Comparison of ENCODE assay signal across 13 cellular contexts in genomic region chrX:72273718-72274117, GRCh38. TPM values are rescaled to one million over a fixed set of nuclear protein-coding genes. Genes with fewer than 3 reads are reported as not detected.
DNase-seq lines count a peak whose midpoint lies in the region; ATAC-seq, FAIRE-seq and TF ChIP-seq lines count a peak whose summit lies in the region.
"Had no signal": no experiment of that assay in that cellular context is flagged by ENCODE, and none has a peak within 500 bp of the region (broad histone marks: within the 10 kb centered on the region; RNA-seq: fewer than 3 reads in every experiment).

No MANE protein-coding gene starts in this region.

- H3K4me3 ChIP-seq in OCI-LY7 (ENCODE audit: low read depth, low read length, poor library complexity, severe bottlenecking) (peak overlapping the region; percentile 100), astrocyte of the cerebellum (ENCODE audit: low read depth, low read length) (peak overlapping the region; percentile 61), osteoblast (ENCODE audit: insufficient read depth, low read length) (peak overlapping the region; percentile 93), psoas muscle (no peak overlapping the region)
- H3K4me3 ChIP-seq: left ventricle myocardium inferior, Peyer's patch had no signal

- intact Hi-C loops in activated CD4-positive, alpha-beta T cell treated with anti-CD3 and anti-CD28 coated beads, Interleukin-2, amount 10 ng/mL, durations not matched to agents 24 days and 14 days (cut with micrococcal nuclease), result loop anchor here (10.0 kb wide), 3 partner anchors 89 to 739 kb away; partner anchors contain the start of genes OGT and PIN4
- intact Hi-C loops in OCI-LY7 (cut with micrococcal nuclease; ENCODE audit: unreplicated experiment) (no loop called here), psoas muscle (cut with DNase I) (no loop called here)

- H3K79me2 ChIP-seq in OCI-LY7 (ENCODE audit: insufficient read depth, low read depth, low read length) (peaks cover 34% of the 10 kb centered on the region), osteoblast (ENCODE audit: insufficient read depth, low read length) (peaks cover 34% of the 10 kb centered on the region)

- no peak overlapping the region for H2AFZ ChIP-seq in OCI-LY7 (ENCODE audit: low read length)
- H2AFZ ChIP-seq in osteoblast (ENCODE audit: low read length), result no peak overlapping the region

- BruUV-seq in OCI-LY7 (replicated peaks; lab: Mats Ljungman, UMichigan), result no TSS peak

- TF ChIP-seq CTCF in OCI-LY7 (conservative IDR thresholded peaks at IDR 0.05; ENCODE audit: low read length) (no peak), astrocyte of the cerebellum (IDR thresholded peaks at IDR 0.05; ENCODE audit: low read depth, low read length, missing control alignments) (no peak), osteoblast (IDR thresholded peaks at IDR 0.05; ENCODE audit: extremely low read depth, low read depth, low read length) (no peak), psoas muscle (IDR thresholded peaks at IDR 0.05) (no peak), D721Med (IDR thresholded peaks at IDR 0.05; ENCODE audit: insufficient read depth, missing control alignments) (no peak)

- peak overlapping the region; percentile 85 for H3K4me3 Mint-ChIP-seq in activated CD4-positive, alpha-beta T cell treated with anti-CD3 and anti-CD28 coated beads, Interleukin-2, amount 10 ng/mL, durations not matched to agents 24 days and 14 days

- H3K9me3 ChIP-seq in OCI-LY7 (ENCODE audit: low read length), result no peaks in the 10 kb centered on the region
- no peaks in the 10 kb centered on the region for H3K9me3 ChIP-seq in osteoblast (ENCODE audit: low read depth, low read length)
- H3K9me3 ChIP-seq in psoas muscle, result no peaks in the 10 kb centered on the region
- H3K9me3 ChIP-seq: left ventricle myocardium inferior, Peyer's patch had no signal

- CTCF ChIA-PET in OCI-LY7 (lab: Charles Lee; ENCODE audit: unreplicated experiment), result no interaction called here

- peak overlapping the region; percentile 99 for H3K4me2 ChIP-seq in OCI-LY7 (ENCODE audit: low read length)
- H3K4me2 ChIP-seq in osteoblast (ENCODE audit: insufficient read depth, low read length), result peak overlapping the region; percentile 94

- H3K27ac Mint-ChIP-seq in activated CD4-positive, alpha-beta T cell treated with anti-CD3 and anti-CD28 coated beads, Interleukin-2, amount 10 ng/mL, durations not matched to agents 24 days and 14 days, result peak overlapping the region; percentile 79

- POLR2A ChIA-PET in OCI-LY7 (lab: Charles Lee), result no interaction called here

- 80 to 93% (median 87%) methylated on average over 6 of the region's 6 CpGs for WGBS in psoas muscle, 3 donors

- H3K27me3 ChIP-seq in osteoblast (ENCODE audit: insufficient read depth, low read length) (no peaks in the 10 kb centered on the region), psoas muscle (ENCODE audit: insufficient read depth in 3 of 3, low read length in 2 of 3) (no peaks in the 10 kb centered on the region)
- H3K27me3 ChIP-seq: foreskin keratinocyte, Peyer's patch had no signal

- H3K9me2 ChIP-seq in OCI-LY7 (ENCODE audit: insufficient read depth, low read length), result no peaks in the 10 kb centered on the region

- peaks cover 27% of the 10 kb centered on the region; the same call in 1 of the 2 replicates for H4K20me1 ChIP-seq in OCI-LY7 (ENCODE audit: insufficient read depth, low read length)
- peaks cover 71% of the 10 kb centered on the region for H4K20me1 ChIP-seq in osteoblast (ENCODE audit: insufficient read depth, low read length)

- H3K4me1 ChIP-seq in OCI-LY7 (ENCODE audit: insufficient read depth, low read length, poor library complexity, severe bottlenecking) (peaks cover 24% of the 10 kb centered on the region), osteoblast (ENCODE audit: insufficient read depth, low read length) (peaks cover 72% of the 10 kb centered on the region), psoas muscle (peaks cover 9% of the 10 kb centered on the region)

- peaks cover 82% of the 10 kb centered on the region for H3K36me3 ChIP-seq in OCI-LY7 (ENCODE audit: insufficient read depth, low read length)
- H3K36me3 ChIP-seq in osteoblast (ENCODE audit: insufficient read depth, low read length), result peaks cover 73% of the 10 kb centered on the region
- H3K36me3 ChIP-seq in psoas muscle (ENCODE audit: insufficient read depth in 1 of 2, low read depth in 1 of 2), result peaks cover 10 to 75% of the 10 kb centered on the region in 2 donors

- DNase-seq in activated CD4-positive, alpha-beta T cell treated with anti-CD3 and anti-CD28 coated beads, Interleukin-2, amount 10 ng/mL, durations not matched to agents 24 days and 14 days, result no peak
- no peak for DNase-seq in activated CD4-positive, alpha-beta T cell treated with anti-CD3 and anti-CD28 coated beads for 4 hours
- DNase-seq in OCI-LY7 (ENCODE audit: low spot score) (no peak), astrocyte of the cerebellum (ENCODE audit: low read depth) (no peak), osteoblast (ENCODE audit: insufficient read length, low spot score, missing footprints) (no peak), psoas muscle (no peak), NCI-H526 treated with DMSO at 0.1 percent for 48 hours (lab: John Stamatoyannopoulos, UW) (no peak), D721Med (ENCODE audit: insufficient read length, low spot score) (no peak)
- DNase-seq: left ventricle myocardium inferior, NCI-H1694, Peyer's patch, right cardiac atrium had no signal

- ATAC-seq in psoas muscle, result no peak
- ATAC-seq: right cardiac atrium had no signal

- H3K9me3 Mint-ChIP-seq in activated CD4-positive, alpha-beta T cell treated with anti-CD3 and anti-CD28 coated beads, Interleukin-2, amount 10 ng/mL, durations not matched to agents 24 days and 14 days, result no peaks in the 10 kb centered on the region

- H3K4me1 Mint-ChIP-seq in activated CD4-positive, alpha-beta T cell treated with anti-CD3 and anti-CD28 coated beads, Interleukin-2, amount 10 ng/mL, durations not matched to agents 24 days and 14 days, result peaks cover 37% of the 10 kb centered on the region

- FAIRE-seq in D721Med (lab: Jason Lieb, UNC), result no peak

- H3K36me3 Mint-ChIP-seq in activated CD4-positive, alpha-beta T cell treated with anti-CD3 and anti-CD28 coated beads, Interleukin-2, amount 10 ng/mL, durations not matched to agents 24 days and 14 days (ENCODE audit: low read depth), result peaks cover 64% of the 10 kb centered on the region

- H3K27ac ChIP-seq in OCI-LY7 (ENCODE audit: low read depth, low read length, poor library complexity, severe bottlenecking) (no peak overlapping the region), osteoblast (ENCODE audit: low read depth, low read length) (peak overlapping the region; percentile 85), psoas muscle (no peak overlapping the region)
- H3K27ac ChIP-seq: foreskin keratinocyte, left ventricle myocardium inferior, Peyer's patch had no signal

- in situ Hi-C loops in astrocyte of the cerebellum (cut with HindIII; ENCODE audit: low sequenced_read_pairs), result no loop called here

- H3K27me3 Mint-ChIP-seq in activated CD4-positive, alpha-beta T cell treated with anti-CD3 and anti-CD28 coated beads, Interleukin-2, amount 10 ng/mL, durations not matched to agents 24 days and 14 days, result no peaks in the 10 kb centered on the region

RNA-seq across cellular contexts. Expression of gene RPS4X, which starts 3.3 kb away (rescaled TPM):
- total RNA-seq in activated CD4-positive, alpha-beta T cell treated with anti-CD3 and anti-CD28 coated beads, Interleukin-2, amount 10 ng/mL, durations not matched to agents 24 days and 14 days, result 1,047 and 1,054 TPM in 2 replicates
- total RNA-seq in OCI-LY7 (2014; rRNA removed; shearing (Covaris generic)), result 1,046 and 1,157 TPM in 2 replicates
- total RNA-seq in OCI-LY7 (2022) (1,024 and 1,064 TPM in 2 replicates), osteoblast (487 and 926 TPM in 2 replicates), psoas muscle (100 to 1,000 TPM; 481 to 670 (median 523) TPM)
- 100 to 1,000 TPM; 587 to 950 (median 770) TPM for polyA plus RNA-seq in psoas muscle

RNA-seq across cellular contexts. Expression of gene CITED1, which starts 32.0 kb away (rescaled TPM):
- not detected in 2 replicates for total RNA-seq in activated CD4-positive, alpha-beta T cell treated with anti-CD3 and anti-CD28 coated beads, Interleukin-2, amount 10 ng/mL, durations not matched to agents 24 days and 14 days
- 1.0 TPM in 1 of 2 replicates, not detected in the other for total RNA-seq in OCI-LY7 (2014; rRNA removed; shearing (Covaris generic))
- total RNA-seq in OCI-LY7 (2022), result 0.49 TPM in 1 of 2 replicates, not detected in the other
- total RNA-seq in osteoblast, result not detected in 2 replicates
- 1 to 10 TPM in 1 of 4 donors, not detected in 3; 2.3 TPM for total RNA-seq in psoas muscle
- under 1 TPM; 0.19 to 0.96 (median 0.59) TPM for polyA plus RNA-seq in psoas muscle
- total RNA-seq: left ventricle myocardium inferior, Peyer's patch had no signal

RNA-seq across cellular contexts. Expression of gene ERCC6L, which starts 34.9 kb away (rescaled TPM):
- 8.1 and 8.3 TPM in 2 replicates for total RNA-seq in activated CD4-positive, alpha-beta T cell treated with anti-CD3 and anti-CD28 coated beads, Interleukin-2, amount 10 ng/mL, durations not matched to agents 24 days and 14 days
- total RNA-seq in OCI-LY7 (2014; rRNA removed; shearing (Covaris generic)), result 12.6 and 13.5 TPM in 2 replicates
- total RNA-seq in OCI-LY7 (2022) (14.1 and 14.7 TPM in 2 replicates), osteoblast (0.59 and 0.72 TPM in 2 replicates), psoas muscle (under 1 TPM in 1 of 4 donors, not detected in 3; 0.22 TPM)
- under 1 TPM in 2 of 3 donors, not detected in 1; 0.01 to 0.03 TPM for polyA plus RNA-seq in psoas muscle
- total RNA-seq: left ventricle myocardium inferior had no signal
- polyA plus RNA-seq: right cardiac atrium had no signal
